21 cellular contexts compared by ENCODE assay signal in genomic region chr11:116287866-116288265, GRCh38.
"Had no signal": no experiment of that assay in that cellular context is flagged by ENCODE, and none has a peak within 500 bp of the region (broad histone marks: within the 10 kb centered on the region; RNA-seq: fewer than 3 reads in every experiment).

No MANE protein-coding gene starts in this region.

- H3K27ac ChIP-seq: dorsolateral prefrontal cortex, gastrocnemius medialis, neural progenitor cell, parathyroid adenoma, sigmoid colon, spleen, suprapubic skin, transverse colon had no signal

- H3K9me3 ChIP-seq: sigmoid colon, suprapubic skin had no signal

- DNase-seq: cerebellar nuclear complex; dorsolateral prefrontal cortex; effector CD4-positive, alpha-beta T cell; gastrocnemius medialis; head of caudate nucleus; mammary epithelial cell; mesendoderm; midbrain; naive thymus-derived CD4-positive, alpha-beta T cell; sigmoid colon; spleen; stimulated activated CD4-positive, alpha-beta T cell treated with anti-CD3 and anti-CD28 coated beads, Interleukin-2, amount 100 ng/mL, for 48 hours; stimulated activated CD8-positive, alpha-beta memory T cell treated with anti-CD3 and anti-CD28 coated beads, Interleukin-4, amount 100 ng/mL, for 48 hours; stimulated activated naive CD4-positive, alpha-beta T cell; stimulated activated naive CD8-positive, alpha-beta T cell treated with anti-CD3 and anti-CD28 coated beads, Interleukin-15, amount 100 ng/mL, for 72 hours; transverse colon had no signal

- H3K4me3 ChIP-seq: dorsolateral prefrontal cortex, gastrocnemius medialis, neural progenitor cell, sigmoid colon, spleen, suprapubic skin, transverse colon had no signal

- H3K36me3 ChIP-seq: gastrocnemius medialis, neural progenitor cell, sigmoid colon, spleen, suprapubic skin, transverse colon had no signal

- FAIRE-seq: colon, keratinocyte had no signal

- H3K4me1 ChIP-seq: gastrocnemius medialis, neural progenitor cell, parathyroid adenoma, spleen, suprapubic skin, transverse colon had no signal

- H3K27me3 ChIP-seq: gastrocnemius medialis, neural progenitor cell, sigmoid colon, spleen, suprapubic skin, transverse colon had no signal
